In genomic region chr19:15452111-15453047, GRCh38 we compare ENCODE assay signal across 8 cellular contexts. TPM values are rescaled to one million over a fixed set of nuclear protein-coding genes. Genes with fewer than 3 reads are reported as not detected.
DNase-seq lines count a peak whose midpoint lies in the region; ATAC-seq and TF ChIP-seq lines count a peak whose summit lies in the region.

No MANE protein-coding gene starts in this region.

- H3K4me1 Mint-ChIP-seq in activated naive CD8-positive, alpha-beta T cell treated with anti-CD3 and anti-CD28 coated beads for 36 hours, result peaks cover 24% of the 10 kb centered on the region

- peaks cover 4 to 33% (median 25%) of the 10 kb centered on the region in 9 donors for H3K4me1 ChIP-seq in heart right ventricle

- TF ChIP-seq CTCF in heart right ventricle (IDR thresholded peaks at IDR 0.05), result no peak

- no peaks in the 10 kb centered on the region for H3K9me3 Mint-ChIP-seq in activated naive CD8-positive, alpha-beta T cell treated with anti-CD3 and anti-CD28 coated beads for 36 hours

- H3K4me3 Mint-ChIP-seq in activated naive CD8-positive, alpha-beta T cell treated with anti-CD3 and anti-CD28 coated beads for 36 hours, result no peak overlapping the region

- H3K27me3 ChIP-seq in heart right ventricle, result peaks cover 22 to 37% (median 28%) of the 10 kb centered on the region in 7 donors

- no peaks in the 10 kb centered on the region for H3K9me3 ChIP-seq in heart right ventricle

- intact Hi-C loops in heart right ventricle (cut with DNase I) (loop anchor here in 3 of 10 donors (5.0 to 10.0 kb wide), 4 partner anchors 35 to 348 kb away; partner anchors contain the start of genes AKAP8L (in 1 of the 3) and SYDE1 (in 1 of the 3)), posterior cingulate gyrus (cut with DNase I) (loop anchor here (5.0 to 10.0 kb wide), 2 partner anchors 35 to 328 kb away; partner anchors contain the start of gene AKAP8L)

- peak; percentile 86 for DNase-seq in D341Med (ENCODE audit: low spot score)
- DNase-seq in HUDEP-2 (lab: John Stamatoyannopoulos, UW; ENCODE audit: unreplicated experiment in 76 of 76), result peak in 74 of 76 experiments; percentile 39 to 97 (median 85)
- DNase-seq in activated naive CD8-positive, alpha-beta T cell treated with anti-CD3 and anti-CD28 coated beads for 36 hours, result no peak
- DNase-seq in heart right ventricle, result peak; percentile 91 to 93
- DNase-seq in posterior cingulate gyrus, result peak in 7 of 10 donors; percentile 18 to 93 (median 50)
- DNase-seq in MV-4-11 (lab: John Stamatoyannopoulos, UW), result no peak
- DNase-seq in NCI-H2081 treated with DMSO at 0.1 percent for 48 hours (lab: John Stamatoyannopoulos, UW), result no peak

- H3K36me3 ChIP-seq in heart right ventricle, result peaks cover 0 to 46% (median 0%) of the 10 kb centered on the region in 9 donors

- peak overlapping the region; percentile 34 to 60 (median 56) for H3K4me3 ChIP-seq in heart right ventricle

- H3K36me3 Mint-ChIP-seq in activated naive CD8-positive, alpha-beta T cell treated with anti-CD3 and anti-CD28 coated beads for 36 hours, result peaks cover 50% of the 10 kb centered on the region

- H3K27ac Mint-ChIP-seq in activated naive CD8-positive, alpha-beta T cell treated with anti-CD3 and anti-CD28 coated beads for 36 hours, result peak overlapping the region; percentile 51

- WGBS in heart right ventricle, 2 donors, result 8 to 17% methylated on average over 35 to 37 of the region's 37 CpGs

- peak; percentile 62 to 89 (median 82) for ATAC-seq in heart right ventricle
- ATAC-seq in HG03045 (IDR thresholded peaks at IDR 0.05; ENCODE audit: unreplicated experiment), result no peak

- H3K27me3 Mint-ChIP-seq in activated naive CD8-positive, alpha-beta T cell treated with anti-CD3 and anti-CD28 coated beads for 36 hours, result no peaks in the 10 kb centered on the region

- H3K27ac ChIP-seq in heart right ventricle, result peak overlapping the region in 9 of 10 donors; percentile 14 to 90 (median 59)

RNA-seq across cellular contexts. Expression of gene WIZ, which starts 2.6 kb away (rescaled TPM):
- total RNA-seq in activated naive CD8-positive, alpha-beta T cell treated with anti-CD3 and anti-CD28 coated beads for 36 hours, result 10 to 100 TPM; 22.7 to 24.1 TPM
- total RNA-seq in heart right ventricle, result 10 to 100 TPM; 19.5 to 34.3 (median 21.3) TPM
- 10 to 100 TPM; 18.7 to 25.7 TPM for polyA plus RNA-seq in heart right ventricle

RNA-seq across cellular contexts. Expression of gene RASAL3, which starts 12.0 kb away (rescaled TPM):
- 10 to 100 TPM; 75.0 to 83.4 TPM for total RNA-seq in activated naive CD8-positive, alpha-beta T cell treated with anti-CD3 and anti-CD28 coated beads for 36 hours
- total RNA-seq in heart right ventricle, result 1 to 10 TPM in 5 of 10 donors, under 1 TPM in 5; 0.19 to 6.6 (median 0.85) TPM
- 1 to 10 TPM in 1 of 2 donors, under 1 TPM in 1; 0.64 to 1.6 TPM for polyA plus RNA-seq in heart right ventricle

RNA-seq across cellular contexts. Expression of gene PGLYRP2, which starts 26.9 kb away (rescaled TPM):
- not detected for total RNA-seq in activated naive CD8-positive, alpha-beta T cell treated with anti-CD3 and anti-CD28 coated beads for 36 hours
- not detected for total RNA-seq in heart right ventricle
- polyA plus RNA-seq in heart right ventricle, result not detected

RNA-seq across cellular contexts. Expression of gene AKAP8L, which starts 33.6 kb away (rescaled TPM):
- total RNA-seq in activated naive CD8-positive, alpha-beta T cell treated with anti-CD3 and anti-CD28 coated beads for 36 hours, result 10 to 100 TPM; 70.6 to 71.6 TPM
- total RNA-seq in heart right ventricle, result 100 to 1,000 TPM in 1 of 10 donors, 10 to 100 TPM in 9; 45.2 to 101 (median 63.1) TPM
- polyA plus RNA-seq in heart right ventricle, result 100 to 1,000 TPM in 1 of 2 donors, 10 to 100 TPM in 1; 53.6 to 140 TPM

RNA-seq across cellular contexts. Expression of gene CYP4F22, which starts 55.9 kb away (rescaled TPM):
- total RNA-seq in activated naive CD8-positive, alpha-beta T cell treated with anti-CD3 and anti-CD28 coated beads for 36 hours, result 1 to 10 TPM; 1.3 to 1.6 TPM
- not detected for total RNA-seq in heart right ventricle
- not detected for polyA plus RNA-seq in heart right ventricle

Comparison
In these comparisons a context has a peak if more than half of its experiments do, and no peak if none do; other contexts are left out.
1. DNase-seq: peak in D341Med (single experiment), HUDEP-2 (74 of 76), heart right ventricle (2 of 2) and posterior cingulate gyrus (7 of 10); none in activated naive CD8-positive, alpha-beta T cell treated with anti-CD3 and anti-CD28 coated beads for 36 hours (single experiment), MV-4-11 (single experiment) and NCI-H2081 treated with DMSO at 0.1 percent for 48 hours (single experiment).
2. RNA of gene RASAL3, which starts 12.0 kb away (total RNA-seq): 75.0 to 83.4 TPM in activated naive CD8-positive, alpha-beta T cell treated with anti-CD3 and anti-CD28 coated beads for 36 hours; 0.19 to 6.6 TPM in heart right ventricle; every median in the first group is over 4 times any median in the second.